Comparison of ENCODE assay signal across 16 cellular contexts in genomic region chr16:65888201-65888600, GRCh38.
A peak's percentile ranks its signal among the peaks of the same experiment; 100 is the strongest.
DNase-seq lines count a peak whose midpoint lies in the region; ATAC-seq, FAIRE-seq and TF ChIP-seq lines count a peak whose summit lies in the region.
"Had no signal": no experiment of that assay in that cellular context is flagged by ENCODE, and none has a peak within 500 bp of the region (broad histone marks: within the 10 kb centered on the region; RNA-seq: fewer than 3 reads in every experiment).

No MANE protein-coding gene starts in this region.

- H3K4me3 Mint-ChIP-seq in MCF 10A (ENCODE audit: unreplicated experiment), result no peak overlapping the region
- H3K4me3 Mint-ChIP-seq: CD4-positive, CD25-positive, alpha-beta regulatory T cell; H9 had no signal

- H3K36me3 ChIP-seq in breast epithelium (no peaks in the 10 kb centered on the region), RWPE2 (ENCODE audit: low read depth) (no peaks in the 10 kb centered on the region), esophagus squamous epithelium (no peaks in the 10 kb centered on the region)
- H3K36me3 ChIP-seq: BLaER1 treated with 17β-estradiol and CSF1 and Interleukin-3, amounts not matched to agents 10 nM and 100 nM had no signal

- 77 to 79% methylated on average over 8 of the region's 8 CpGs for WGBS in esophagus squamous epithelium, 2 donors

- H3K4me1 ChIP-seq in breast epithelium (no peaks in the 10 kb centered on the region), RWPE2 (ENCODE audit: insufficient read depth, poor library complexity, severe bottlenecking) (peaks cover 36% of the 10 kb centered on the region), esophagus squamous epithelium (peaks cover 0 to 21% (median 0%) of the 10 kb centered on the region in 3 donors)

- TF ChIP-seq CTCF in MCF 10A (IDR thresholded peaks at IDR 0.05; ENCODE audit: unreplicated experiment) (no peak), breast epithelium (IDR thresholded peaks at IDR 0.05) (no peak), RWPE2 (IDR thresholded peaks at IDR 0.05; ENCODE audit: poor library complexity, severe bottlenecking) (no peak), fibroblast of mammary gland (conservative IDR thresholded peaks at IDR 0.05; ENCODE audit: control insufficient read depth, insufficient read depth, low read depth, low read length) (no peak), D721Med (IDR thresholded peaks at IDR 0.05; ENCODE audit: insufficient read depth, missing control alignments) (no peak), esophagus squamous epithelium (IDR thresholded peaks at IDR 0.05) (no peak)

- TF ChIP-seq POLR2A in breast epithelium (IDR thresholded peaks at IDR 0.05), result no peak
- no peak for TF ChIP-seq POLR2A in esophagus squamous epithelium (IDR thresholded peaks at IDR 0.05)

- FAIRE-seq in D721Med (lab: Jason Lieb, UNC), result no peak
- FAIRE-seq: G401.6, GM12891 had no signal

- POLR2A ChIA-PET in MCF 10A (lab: Yijun Ruan, JAX), result no interaction called here

- H3K9me3 Mint-ChIP-seq in MCF 10A (ENCODE audit: unreplicated experiment), result peaks cover 14% of the 10 kb centered on the region
- H3K9me3 Mint-ChIP-seq: H9 had no signal

- intact Hi-C loops in MCF 10A (cut with micrococcal nuclease), result no loop called here
- intact Hi-C loops in breast epithelium (cut with DNase I; ENCODE audit: low total_unique reads), result no loop called here
- intact Hi-C loops in esophagus squamous epithelium (cut with DNase I), result no loop called here

- ATAC-seq in RWPE2 (ENCODE audit: low read depth), result peak; percentile 11; the same call in 2 of the 3 replicates

- H3K9me3 ChIP-seq in breast epithelium, result no peaks in the 10 kb centered on the region
- H3K9me3 ChIP-seq in RWPE2 (ENCODE audit: severe bottlenecking), result no peaks in the 10 kb centered on the region
- H3K9me3 ChIP-seq in esophagus squamous epithelium, result no peaks in the 10 kb centered on the region

- CTCF ChIA-PET in MCF 10A (lab: Yijun Ruan, JAX), result interaction anchor here (0.6 to 0.7 kb wide), 2 partner anchors 426 to 1809 kb away, joined by 3 read pairs; no protein-coding TSS in a partner anchor

- H3K27ac Mint-ChIP-seq in MCF 10A (ENCODE audit: low read depth, unreplicated experiment), result no peak overlapping the region
- H3K27ac Mint-ChIP-seq: CD4-positive, CD25-positive, alpha-beta regulatory T cell; H9 had no signal

- DNase-seq in MCF 10A (ENCODE audit: unreplicated experiment) (peak; percentile 16), breast epithelium (ENCODE audit: low spot score in 2 of 2) (no peak), RWPE2 (ENCODE audit: low spot score) (no peak), fibroblast of mammary gland (ENCODE audit: low read depth) (peak; percentile 3), UCSD-AML1 (lab: John Stamatoyannopoulos, UW; ENCODE audit: unreplicated experiment) (no peak), D721Med (ENCODE audit: insufficient read length, low spot score) (no peak), esophagus squamous epithelium (lab: John Stamatoyannopoulos, UW) (no peak)
- DNase-seq: ACHN; Calu3; CD4-positive, CD25-positive, alpha-beta regulatory T cell; DMS79; GOT3; H9 had no signal

- no peak overlapping the region for H3K4me3 ChIP-seq in breast epithelium
- H3K4me3 ChIP-seq in RWPE2 (ENCODE audit: severe bottlenecking), result no peak overlapping the region
- no peak overlapping the region for H3K4me3 ChIP-seq in fibroblast of mammary gland (ENCODE audit: control insufficient read depth, low read depth, low read length)
- H3K4me3 ChIP-seq in esophagus squamous epithelium, result no peak overlapping the region
- H3K4me3 ChIP-seq: BLaER1 treated with 17β-estradiol and CSF1 and Interleukin-3, amounts not matched to agents 10 nM and 100 nM had no signal

- H3K27ac ChIP-seq in breast epithelium (no peak overlapping the region), RWPE2 (ENCODE audit: poor library complexity, severe bottlenecking) (peak overlapping the region; percentile 69), esophagus squamous epithelium (no peak overlapping the region)
- H3K27ac ChIP-seq: BLaER1 treated with 17β-estradiol and CSF1 and Interleukin-3, amounts not matched to agents 10 nM and 100 nM had no signal

- no peaks in the 10 kb centered on the region for H3K27me3 ChIP-seq in breast epithelium
- no peaks in the 10 kb centered on the region for H3K27me3 ChIP-seq in RWPE2 (ENCODE audit: insufficient read depth, poor library complexity, severe bottlenecking)
- no peaks in the 10 kb centered on the region for H3K27me3 ChIP-seq in esophagus squamous epithelium
- H3K27me3 ChIP-seq: BLaER1 treated with 17β-estradiol and CSF1 and Interleukin-3, amounts not matched to agents 10 nM and 100 nM had no signal

- no TSS peak for BruUV-seq in MCF 10A (replicated peaks; lab: Mats Ljungman, UMichigan)

- H3K36me3 Mint-ChIP-seq in MCF 10A (ENCODE audit: insufficient read depth, unreplicated experiment), result no peaks in the 10 kb centered on the region
- H3K36me3 Mint-ChIP-seq: CD4-positive, CD25-positive, alpha-beta regulatory T cell had no signal

- no peaks in the 10 kb centered on the region for H3K27me3 Mint-ChIP-seq in MCF 10A (ENCODE audit: insufficient read depth, unreplicated experiment)
- H3K27me3 Mint-ChIP-seq: CD4-positive, CD25-positive, alpha-beta regulatory T cell had no signal

- no peaks in the 10 kb centered on the region for H3K4me1 Mint-ChIP-seq in MCF 10A (ENCODE audit: insufficient read depth, unreplicated experiment)
- H3K4me1 Mint-ChIP-seq: CD4-positive, CD25-positive, alpha-beta regulatory T cell had no signal

Comparison
In these comparisons a context has a peak if more than half of its experiments do, and no peak if none do; other contexts are left out.
1. DNase-seq: peak in MCF 10A (single experiment) and fibroblast of mammary gland (single experiment); none in breast epithelium (0 of 2), RWPE2 (single experiment), UCSD-AML1 (single experiment), D721Med (single experiment) and esophagus squamous epithelium (single experiment).